1 cellular context compared by ENCODE assay signal in the genomic region with DNA sequence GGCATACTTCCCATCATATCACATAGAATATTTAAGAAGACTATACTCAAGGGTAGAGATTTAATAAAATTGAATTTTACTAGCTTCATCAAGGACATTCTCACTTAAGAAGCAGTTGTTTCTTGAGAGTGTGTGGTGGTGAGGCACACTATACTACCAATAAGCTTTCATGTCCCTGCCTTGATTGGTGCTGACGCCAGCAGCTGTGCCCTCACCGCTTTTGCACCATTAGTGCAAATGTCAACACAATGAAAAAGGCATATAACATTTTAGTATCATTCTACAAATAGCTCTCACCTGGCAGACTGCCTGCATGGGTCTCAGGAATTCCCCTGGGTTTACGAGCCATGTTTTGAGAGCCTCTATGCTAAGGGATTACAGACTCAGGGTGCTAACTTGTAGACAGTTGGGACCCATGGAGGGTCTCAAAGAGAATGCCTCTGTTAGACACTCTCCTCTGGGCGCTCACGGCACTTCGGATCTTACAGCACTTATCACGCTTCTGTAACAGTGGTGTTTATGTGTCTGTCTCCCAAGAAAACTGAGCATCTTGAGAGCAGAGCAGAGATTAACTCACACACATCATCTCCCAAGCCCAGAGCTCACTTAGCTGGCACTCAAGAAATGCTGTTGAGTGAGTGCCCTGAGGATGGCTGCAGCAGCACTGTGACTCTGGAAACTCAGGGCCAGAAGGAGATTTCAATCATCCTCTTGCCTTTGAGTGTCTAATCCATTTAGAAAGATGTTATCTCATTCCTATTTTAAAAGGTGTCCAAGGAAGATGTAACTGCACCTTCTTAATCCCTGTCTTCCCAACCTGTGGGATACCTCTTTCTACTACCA.
TF ChIP-seq lines count a peak whose summit lies in the region.

No MANE protein-coding gene starts in this region.

TF ChIP-seq in HEK293, 187 proteins besides CTCF, POLR2A, EP300 and RAD21 (continued from another document):
- TF ChIP-seq ZNF629 (tag by site-specific recombination; IDR thresholded peaks at IDR 0.05) (no peak), ZNF350 (tag by site-specific recombination; IDR thresholded peaks at IDR 0.05) (no peak), ZNF114 (tag by site-specific recombination; IDR thresholded peaks at IDR 0.05) (no peak), ZNF416 (tag by site-specific recombination; IDR thresholded peaks at IDR 0.05) (no peak), ZNF10 (tag by site-specific recombination; IDR thresholded peaks at IDR 0.05) (no peak), ZNF394 (tag by site-specific recombination; IDR thresholded peaks at IDR 0.05; ENCODE audit: borderline replicate concordance) (no peak), ZSCAN16 (tag by site-specific recombination; IDR thresholded peaks at IDR 0.05) (peak; percentile 98), ZFP3 (tag by site-specific recombination; IDR thresholded peaks at IDR 0.05; ENCODE audit: low read depth) (no peak), ZNF223 (tag by site-specific recombination; IDR thresholded peaks at IDR 0.05) (no peak), ZNF624 (tag by site-specific recombination; IDR thresholded peaks at IDR 0.05) (no peak)
- TF ChIP-seq, protein P1, sequence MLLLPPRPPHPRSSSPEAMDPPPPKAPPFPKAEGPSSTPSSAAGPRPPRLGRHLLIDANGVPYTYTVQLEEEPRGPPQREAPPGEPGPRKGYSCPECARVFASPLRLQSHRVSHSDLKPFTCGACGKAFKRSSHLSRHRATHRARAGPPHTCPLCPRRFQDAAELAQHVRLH (tag by site-specific recombination; IDR thresholded peaks at IDR 0.05), result no peak
